21 cellular contexts compared by ENCODE assay signal in the genomic region with DNA sequence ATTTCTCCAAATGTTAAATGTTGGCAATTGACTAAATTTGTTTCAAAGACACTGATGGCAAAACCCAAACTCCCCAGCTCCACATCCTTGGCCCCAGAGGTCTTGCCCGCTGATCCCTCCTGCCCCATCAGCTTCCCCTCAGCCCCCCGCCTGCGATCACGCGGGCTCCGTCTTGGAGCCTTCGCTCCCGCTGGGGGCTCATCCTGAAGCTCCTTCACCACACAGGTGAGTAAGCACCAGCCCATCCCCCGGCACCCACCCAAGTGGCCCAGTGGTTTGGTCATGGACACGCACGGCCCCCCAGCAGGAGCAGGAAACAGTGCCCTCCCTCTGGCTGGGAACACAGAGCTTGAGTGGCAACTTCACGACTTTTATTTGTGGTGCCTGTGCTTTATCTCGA. TPM values are rescaled to one million over a fixed set of nuclear protein-coding genes. Genes with fewer than 3 reads are reported as not detected.
"Had no signal": no experiment of that assay in that cellular context is flagged by ENCODE, and none has a peak within 500 bp of the region (broad histone marks: within the 10 kb centered on the region; RNA-seq: fewer than 3 reads in every experiment).

No MANE protein-coding gene starts in this region.

- DNase-seq: cortex of kidney; dorsolateral prefrontal cortex; effector CD8-positive, alpha-beta T cell; foreskin melanocyte; hippocampal formation; mesenchymal stem cell; midbrain; nephron progenitor cell; small intestine; stimulated activated CD4-positive, alpha-beta T cell treated with anti-CD3 and anti-CD28 coated beads, Interleukin-2, amount 100 ng/mL, for 48 hours; stimulated activated naive CD8-positive, alpha-beta T cell treated with anti-CD3 and anti-CD28 coated beads, Interleukin-15, Interleukin-2, amounts not matched to agents 100 U/mL and 50 U/mL, for 24 hours; thyroid gland; uterus had no signal

- H3K4me3 ChIP-seq: dorsolateral prefrontal cortex, heart left ventricle, left lung, lung, pancreas, suprapubic skin, thyroid gland, upper lobe of left lung, uterus had no signal

- H3K27ac Mint-ChIP-seq: nephron progenitor cell, progenitor cell of endocrine pancreas had no signal

- ATAC-seq: heart left ventricle; left lung; pancreas; right cardiac atrium; stimulated activated naive CD8-positive, alpha-beta T cell treated with anti-CD3 and anti-CD28 coated beads, Interleukin-15, Interleukin-2, amounts not matched to agents 100 U/mL and 50 U/mL, for 24 hours had no signal

- H3K27ac ChIP-seq: dorsolateral prefrontal cortex, heart left ventricle, left lung, pancreas, suprapubic skin, thyroid gland, upper lobe of left lung, uterus had no signal

- H3K4me1 ChIP-seq: pancreas had no signal

- H3K4me3 Mint-ChIP-seq: nephron progenitor cell had no signal

- H3K9me3 ChIP-seq: heart left ventricle, left lung, pancreas, suprapubic skin, thyroid gland, upper lobe of left lung, uterus had no signal

- H3K36me3 ChIP-seq: uterus had no signal

- H3K27me3 ChIP-seq: pancreas, thyroid gland, uterus had no signal

- H3K9me3 Mint-ChIP-seq: nephron progenitor cell had no signal

RNA-seq across cellular contexts. Expression of a gene that starts 58.4 kb away (rescaled TPM):
- total RNA-seq: thyroid gland had no signal
